In the genomic region with DNA sequence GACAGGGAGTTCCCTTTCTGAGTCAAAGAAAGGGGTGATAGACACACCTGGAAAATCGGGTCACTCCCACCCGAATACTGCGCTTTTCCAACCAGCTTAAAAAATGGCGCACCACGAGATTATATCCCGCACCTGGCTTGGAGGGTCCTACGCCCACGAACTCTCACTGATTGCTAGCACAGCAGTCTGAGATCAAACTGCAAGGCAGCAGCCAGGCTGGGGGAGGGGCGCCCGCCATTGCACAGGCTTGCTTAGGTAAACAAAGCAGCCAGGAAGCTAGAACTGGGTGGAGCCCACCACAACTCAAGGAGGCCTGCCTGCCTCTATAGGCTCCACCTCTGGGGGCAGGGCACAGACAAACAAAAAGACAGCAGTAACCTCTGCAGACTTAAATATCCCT, we compare ENCODE assay signal across 1 cellular context.
TF ChIP-seq lines count a peak whose summit lies in the region.

No MANE protein-coding gene starts in this region.

TF ChIP-seq in HepG2, 621 proteins besides CTCF, POLR2A, EP300 and RAD21:
- peak; percentile 28; the same call in 1 of the 2 replicates for TF ChIP-seq ZNF281 (CRISPR knock-in tag; IDR thresholded peaks at IDR 0.05; ENCODE audit: borderline replicate concordance)
